Comparison of ENCODE assay signal across 7 cellular contexts in the genomic region with DNA sequence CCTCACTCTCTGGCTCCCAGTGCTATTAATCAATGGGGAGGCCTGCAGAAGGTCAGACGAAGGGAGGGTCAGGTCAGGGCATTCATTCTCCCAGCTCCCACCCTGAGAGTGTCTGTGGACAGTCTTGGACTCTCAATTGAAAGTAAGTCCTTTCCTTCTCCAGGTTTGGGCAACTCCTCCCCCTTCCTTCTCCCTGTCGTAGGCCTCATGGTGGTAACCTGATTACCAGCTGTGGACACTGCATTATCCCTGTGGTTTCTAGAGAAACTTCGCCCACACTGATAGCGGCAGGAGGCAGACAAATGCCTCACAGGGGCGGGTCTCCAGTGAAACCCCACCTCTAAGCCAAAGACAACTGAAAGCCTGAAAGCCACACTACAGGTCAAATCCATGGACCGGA. TPM values are rescaled to one million over a fixed set of nuclear protein-coding genes. Genes with fewer than 3 reads are reported as not detected.
DNase-seq lines count a peak whose midpoint lies in the region; ATAC-seq, FAIRE-seq and TF ChIP-seq lines count a peak whose summit lies in the region.

No MANE protein-coding gene starts in this region.

- no peak for ATAC-seq in GM21825 (IDR thresholded peaks at IDR 0.05; ENCODE audit: unreplicated experiment)
- ATAC-seq in omental fat pad (ENCODE audit: low FRiP score): no peak

- peak; percentile 76 for FAIRE-seq in GM12891 (lab: Jason Lieb, UNC)

- H3K36me3 Mint-ChIP-seq in brain (no peaks in the 10 kb centered on the region), progenitor cell of endocrine pancreas (ENCODE audit: insufficient read depth) (no peaks in the 10 kb centered on the region)

- H3K4me1 Mint-ChIP-seq in brain (peaks cover 92% of the 10 kb centered on the region), progenitor cell of endocrine pancreas (ENCODE audit: low read depth) (peaks cover 57% of the 10 kb centered on the region)

- TF ChIP-seq CTCF in brain (conservative IDR thresholded peaks at IDR 0.05): no peak
- no peak for TF ChIP-seq CTCF in progenitor cell of endocrine pancreas (IDR thresholded peaks at IDR 0.05; ENCODE audit: unreplicated experiment)
- TF ChIP-seq CTCF in omental fat pad (IDR thresholded peaks at IDR 0.05): no peak

- H3K27me3 Mint-ChIP-seq in brain: no peaks in the 10 kb centered on the region
- no peaks in the 10 kb centered on the region for H3K27me3 Mint-ChIP-seq in progenitor cell of endocrine pancreas

- H3K4me3 Mint-ChIP-seq in brain (peak overlapping the region in 1 of 5 experiments; percentile 20), progenitor cell of endocrine pancreas (ENCODE audit: low read depth) (peak overlapping the region; percentile 32)

- H3K9me3 Mint-ChIP-seq in brain: no peaks in the 10 kb centered on the region
- H3K9me3 Mint-ChIP-seq in progenitor cell of endocrine pancreas (ENCODE audit: low read depth): no peaks in the 10 kb centered on the region

- H3K27ac Mint-ChIP-seq in brain (peak overlapping the region; percentile 21 to 72 (median 62)), progenitor cell of endocrine pancreas (peak overlapping the region; percentile 95)

- DNase-seq in GM12891 (ENCODE audit: insufficient read length, low spot score) (no peak), MV-4-11 (lab: John Stamatoyannopoulos, UW) (peak; percentile 59), progenitor cell of endocrine pancreas (ENCODE audit: low spot score, unreplicated experiment) (no peak), NCI-H345 (lab: John Stamatoyannopoulos, UW) (no peak), omental fat pad (ENCODE audit: low spot score) (no peak)

- TF ChIP-seq POLR2A in GM12891 (IDR thresholded peaks at IDR 0.05; ENCODE audit: low read depth, low read length): no peak

TF ChIP-seq in GM12891, 5 proteins besides CTCF, POLR2A, EP300 and RAD21:
- TF ChIP-seq PAX5 (IDR thresholded peaks at IDR 0.05; ENCODE audit: insufficient read depth, low read length, severe bottlenecking): no peak
- no peak for TF ChIP-seq TAF1 (IDR thresholded peaks at IDR 0.05; ENCODE audit: low read depth, low read length)
- peak; percentile 41; the same call in 1 of the 2 replicates for TF ChIP-seq POU2F2 (IDR thresholded peaks at IDR 0.05; ENCODE audit: low read depth, low read length)
- peak; percentile 50; the same call in 1 of the 2 replicates for TF ChIP-seq POLR2AphosphoS5 (IDR thresholded peaks at IDR 0.05; ENCODE audit: low read depth, low read length)
- TF ChIP-seq SPI1 (IDR thresholded peaks at IDR 0.05; ENCODE audit: low read depth, low read length): no peak

RNA-seq across cellular contexts. Expression of gene SLC25A19, which starts 57.7 kb away (rescaled TPM):
- 59.2 TPM for polyA plus RNA-seq in GM12891 (2012; ENCODE audit: low read depth, missing spikeins)
- 22.0 TPM for polyA plus RNA-seq in brain (ENCODE audit: insufficient read depth, low read depth, low replicate concordance)
- total RNA-seq in progenitor cell of endocrine pancreas (14.1 and 18.4 TPM in 2 replicates), omental fat pad (10 to 100 TPM; 14.2 to 30.4 (median 19.5) TPM)

RNA-seq across cellular contexts. Expression of gene GRB2, which starts 58.6 kb away (rescaled TPM):
- 114 TPM for polyA plus RNA-seq in GM12891 (2012; ENCODE audit: low read depth, missing spikeins)
- polyA plus RNA-seq in brain (ENCODE audit: insufficient read depth, low read depth, low replicate concordance): 132 TPM
- 84.8 and 87.5 TPM in 2 replicates for total RNA-seq in progenitor cell of endocrine pancreas
- 100 to 1,000 TPM in 2 of 4 donors, 10 to 100 TPM in 2; 87.4 to 152 (median 108) TPM for total RNA-seq in omental fat pad
